In genomic region chr19:38206006-38206745, GRCh38 we compare ENCODE assay signal across 27 cellular contexts. TPM values are rescaled to one million over a fixed set of nuclear protein-coding genes. Genes with fewer than 3 reads are reported as not detected.
"Had no signal": no experiment of that assay in that cellular context is flagged by ENCODE, and none has a peak within 500 bp of the region (broad histone marks: within the 10 kb centered on the region; RNA-seq: fewer than 3 reads in every experiment).

No MANE protein-coding gene starts in this region.

- H3K27ac ChIP-seq: adrenal gland, breast epithelium, gastrocnemius medialis, neutrophil, pancreas, stomach, upper lobe of left lung had no signal

- H3K36me3 ChIP-seq: breast epithelium had no signal

- H3K4me3 Mint-ChIP-seq: activated B cell treated with CpG ODN at 0.5 μM for 24 hours; activated CD4-positive, alpha-beta memory T cell treated with anti-CD3 and anti-CD28 coated beads for 36 hours; activated T-helper 1 cell treated with anti-CD3 and anti-CD28 coated beads, Interleukin-12 subunit alpha, Interleukin-12 subunit beta, Interleukin-2, Interleukin-4 antibody, amounts not matched to agents 30 ng/mL and 10 ng/mL and 1 ng/mL, durations not matched to agents 14 hours and 24 hours and 36 hours; stimulated activated effector memory CD8-positive, alpha-beta T cell treated with anti-CD3 and anti-CD28 coated beads, Interleukin-12 subunit alpha, Interleukin-12 subunit beta, amount 100 ng/mL, for 72 hours; T-helper 2 cell treated with Interferon-gamma antibody and Interleukin-4, amounts not matched to agents 5 μg/mL and 100 μg/mL, for 36 hours had no signal

- H3K9me3 ChIP-seq: adrenal gland, breast epithelium, gastrocnemius medialis, neutrophil, pancreas, stomach, testis, upper lobe of left lung had no signal

- ATAC-seq: activated naive CD4-positive, alpha-beta T cell treated with anti-CD3 and anti-CD28 coated beads, Interleukin-2, amount 50 U/mL, for 72 hours; esophagus mucosa; gastrocnemius medialis; left lobe of liver; pancreas; sciatic nerve; stimulated activated effector memory CD8-positive, alpha-beta T cell treated with anti-CD3 and anti-CD28 coated beads, Interleukin-12 subunit alpha, Interleukin-12 subunit beta, amount 100 ng/mL, for 72 hours had no signal

- H3K9me3 Mint-ChIP-seq: activated B cell treated with CpG ODN at 0.5 μM for 24 hours; activated CD4-positive, alpha-beta memory T cell treated with anti-CD3 and anti-CD28 coated beads for 36 hours; activated naive CD4-positive, alpha-beta T cell treated with anti-CD3 and anti-CD28 coated beads, Interleukin-2, amount 50 U/mL, for 72 hours; activated T-helper 1 cell treated with anti-CD3 and anti-CD28 coated beads, Interleukin-12 subunit alpha, Interleukin-12 subunit beta, Interleukin-2, Interleukin-4 antibody, amounts not matched to agents 30 ng/mL and 10 ng/mL and 1 ng/mL, durations not matched to agents 14 hours and 24 hours and 36 hours; stimulated activated effector memory CD8-positive, alpha-beta T cell treated with anti-CD3 and anti-CD28 coated beads, Interleukin-12 subunit alpha, Interleukin-12 subunit beta, amount 100 ng/mL, for 72 hours; T-helper 2 cell treated with Interferon-gamma antibody and Interleukin-4, amounts not matched to agents 5 μg/mL and 100 μg/mL, for 36 hours had no signal

- H3K27ac Mint-ChIP-seq: activated B cell treated with CpG ODN at 0.5 μM for 24 hours; activated CD4-positive, alpha-beta memory T cell treated with anti-CD3 and anti-CD28 coated beads for 36 hours; activated naive CD4-positive, alpha-beta T cell treated with anti-CD3 and anti-CD28 coated beads, Interleukin-2, amount 50 U/mL, for 72 hours; activated T-helper 1 cell treated with anti-CD3 and anti-CD28 coated beads, Interleukin-12 subunit alpha, Interleukin-12 subunit beta, Interleukin-2, Interleukin-4 antibody, amounts not matched to agents 30 ng/mL and 10 ng/mL and 1 ng/mL, durations not matched to agents 14 hours and 24 hours and 36 hours; stimulated activated effector memory CD8-positive, alpha-beta T cell treated with anti-CD3 and anti-CD28 coated beads, Interleukin-12 subunit alpha, Interleukin-12 subunit beta, amount 100 ng/mL, for 72 hours; T-helper 2 cell treated with Interferon-gamma antibody and Interleukin-4, amounts not matched to agents 5 μg/mL and 100 μg/mL, for 36 hours had no signal

- H3K4me3 ChIP-seq: adrenal gland, breast epithelium, gastrocnemius medialis, lung, pancreas, stomach, testis, upper lobe of left lung had no signal

- H3K4me1 ChIP-seq: adrenal gland, pancreas had no signal

- H3K27me3 ChIP-seq: pancreas, testis had no signal

- DNase-seq: activated B cell treated with CpG ODN at 0.5 μM for 24 hours; activated CD4-positive, alpha-beta memory T cell treated with anti-CD3 and anti-CD28 coated beads for 36 hours; activated CD4-positive, alpha-beta T cell treated with anti-CD3 and anti-CD28 coated beads for 4 hours; activated gamma-delta T cell treated with Interleukin-2 at 50 U/mL for 16 hours; activated T-cell treated with anti-CD3 and anti-CD28 coated beads for 4 hours; adrenal gland; cerebellar nuclear complex; cortex of kidney; gastrocnemius medialis; head of caudate nucleus; kidney; pancreas; stimulated activated CD4-positive, alpha-beta T cell treated with anti-CD3 and anti-CD28 coated beads, Interleukin-4, amount 100 ng/mL, for 24 hours; stomach; testis; upper lobe of left lung had no signal

RNA-seq across cellular contexts. Expression of gene DPF1, which starts 17.8 kb away (rescaled TPM):
- total RNA-seq: activated B cell treated with CpG ODN at 0.5 μM for 24 hours, breast epithelium, gastrocnemius medialis, kidney, left lobe of liver, mononuclear cell, sciatic nerve, stomach had no signal
